9 cellular contexts compared by ENCODE assay signal in genomic region chr1:29271724-29272123, GRCh38. TPM values are rescaled to one million over a fixed set of nuclear protein-coding genes. Genes with fewer than 3 reads are reported as not detected.
DNase-seq lines count a peak whose midpoint lies in the region; ATAC-seq and TF ChIP-seq lines count a peak whose summit lies in the region.
"Had no signal": no experiment of that assay in that cellular context is flagged by ENCODE, and none has a peak within 500 bp of the region (broad histone marks: within the 10 kb centered on the region; RNA-seq: fewer than 3 reads in every experiment).

No MANE protein-coding gene starts in this region.

- peaks cover 16 to 19% of the 10 kb centered on the region in 2 experiments for H3K4me1 ChIP-seq in HCT116 (ENCODE audit: control insufficient read depth in 1 of 2, insufficient read depth in 2 of 2, low read length in 2 of 2)
- peaks cover 17% of the 10 kb centered on the region for H3K4me1 ChIP-seq in skeletal muscle satellite cell (ENCODE audit: control insufficient read depth, insufficient read depth, low read length)

- BruUV-seq in HCT116 (replicated peaks; lab: Mats Ljungman, UMichigan), result no TSS peak

- H3K27ac ChIP-seq in HCT116 (ENCODE audit: low read depth, low read length), result no peak overlapping the region

- ATAC-seq in HCT116 (peak; percentile 98), GM19324 (IDR thresholded peaks at IDR 0.05; ENCODE audit: low FRiP score, unreplicated experiment) (no peak), HG02571 (IDR thresholded peaks at IDR 0.05; ENCODE audit: unreplicated experiment) (no peak)

- no peaks in the 10 kb centered on the region for H4K20me1 ChIP-seq in HCT116 (ENCODE audit: insufficient read depth)

- TF ChIP-seq POLR2A in HCT116 (IDR thresholded peaks at IDR 0.05; ENCODE audit: borderline replicate concordance, extremely low read depth, insufficient read depth, insufficient read length), result no peak

- H3K4me3 ChIP-seq in HCT116 (replicated peaks in 1 of 2; ENCODE audit: low read depth in 1 of 2, low read length in 2 of 2) (no peak overlapping the region), skeletal muscle satellite cell (ENCODE audit: low read length) (no peak overlapping the region)

- no peaks in the 10 kb centered on the region for H3K36me3 ChIP-seq in HCT116 (ENCODE audit: control insufficient read depth in 1 of 2, insufficient read depth in 2 of 2, low read length in 2 of 2)
- peaks cover 3% of the 10 kb centered on the region for H3K36me3 ChIP-seq in skeletal muscle satellite cell (ENCODE audit: insufficient read depth, low read length)

- intact Hi-C loops in HCT116 (cut with micrococcal nuclease), result no loop called here

- H3K4me2 ChIP-seq in HCT116 (ENCODE audit: low read length) (peak overlapping the region; percentile 62), skeletal muscle satellite cell (ENCODE audit: low read length) (peak overlapping the region; percentile 68)

- no peaks in the 10 kb centered on the region for H3K9me2 ChIP-seq in HCT116 (ENCODE audit: insufficient read depth)

- POLR2A ChIA-PET in HCT116 (lab: Charles Lee), result no interaction called here

- RAD21 ChIA-PET in HCT116 (lab: Charles Lee; ENCODE audit: low non-redundant PET in 1 of 2, low total read pairs in 2 of 2, uncharacterized antibody in 2 of 2, unreplicated experiment in 2 of 2), result no interaction called here

- CTCF ChIA-PET in HCT116 (lab: Charles Lee), result no interaction called here

- no peak overlapping the region for H2AFZ ChIP-seq in HCT116 (ENCODE audit: low read depth, low read length, poor library complexity, severe bottlenecking)

- H3K9me3 ChIP-seq in HCT116 (ENCODE audit: control insufficient read depth in 1 of 2, insufficient read depth in 1 of 2, low read depth in 1 of 2, low read length in 2 of 2) (no peaks in the 10 kb centered on the region), skeletal muscle satellite cell (replicated peaks; ENCODE audit: low read length) (no peaks in the 10 kb centered on the region)

- TF ChIP-seq CTCF in HCT116 (IDR thresholded peaks at IDR 0.05 in 2 of 3, conservative IDR thresholded peaks at IDR 0.05 in 1 of 3; ENCODE audit: borderline replicate concordance in 1 of 3, insufficient read depth in 1 of 3, low read depth in 2 of 3, low read length in 2 of 3), result no peak

- no peaks in the 10 kb centered on the region for H3K27me3 ChIP-seq in HCT116 (ENCODE audit: insufficient read depth, low read length)
- no peaks in the 10 kb centered on the region for H3K27me3 ChIP-seq in skeletal muscle satellite cell (ENCODE audit: control insufficient read depth, insufficient read depth, low read length)

- DNase-seq in HCT116 (ENCODE audit: low read depth, low spot score), result no peak
- peak; percentile 95 for DNase-seq in astrocyte of the hippocampus (ENCODE audit: low read depth, low spot score)
- DNase-seq in hepatic stellate cell (ENCODE audit: low spot score), result peak; percentile 82
- DNase-seq in GM19240 (ENCODE audit: insufficient read length, low spot score), result no peak
- DNase-seq in DMS 273 (lab: John Stamatoyannopoulos, UW; ENCODE audit: unreplicated experiment), result no peak
- DNase-seq: activated gamma-delta T cell treated with Interleukin-2 at 50 U/mL for 16 hours had no signal

- no peak for TF ChIP-seq RAD21 in HCT116 (IDR thresholded peaks at IDR 0.05; ENCODE audit: low read depth)

- no peaks in the 10 kb centered on the region for H3K79me2 ChIP-seq in HCT116 (ENCODE audit: insufficient read depth, low read length)

- H3K9ac ChIP-seq in HCT116 (ENCODE audit: low read length), result no peak overlapping the region
- no peak overlapping the region for H3K9ac ChIP-seq in skeletal muscle satellite cell (ENCODE audit: low read depth, low read length)

TF ChIP-seq in HCT116, 20 proteins besides CTCF, POLR2A, EP300 and RAD21:
- no peak for TF ChIP-seq SP1 (IDR thresholded peaks at IDR 0.05; ENCODE audit: low read depth)
- TF ChIP-seq TCF7L2 (IDR thresholded peaks at IDR 0.05; ENCODE audit: borderline replicate concordance, extremely low read depth, insufficient read depth, insufficient read length), result no peak
- no peak for TF ChIP-seq FOSL1 (IDR thresholded peaks at IDR 0.05; ENCODE audit: low read depth)
- no peak for TF ChIP-seq JUND (IDR thresholded peaks at IDR 0.05)
- no peak for TF ChIP-seq POLR2AphosphoS5 (IDR thresholded peaks at IDR 0.05; ENCODE audit: low read depth, low read length)
- TF ChIP-seq YY1 (IDR thresholded peaks at IDR 0.05; ENCODE audit: extremely low read depth, insufficient replicate concordance, low read depth, low read length), result no peak
- no peak for TF ChIP-seq CEBPB (IDR thresholded peaks at IDR 0.05; ENCODE audit: low read depth)
- TF ChIP-seq ZFX (IDR thresholded peaks at IDR 0.05), result no peak
- no peak for TF ChIP-seq REST (IDR thresholded peaks at IDR 0.05; ENCODE audit: low read depth)
- no peak for TF ChIP-seq ELF1 (IDR thresholded peaks at IDR 0.05; ENCODE audit: borderline replicate concordance, low read depth)
- TF ChIP-seq ATF3 (IDR thresholded peaks at IDR 0.05), result no peak
- TF ChIP-seq SRF (IDR thresholded peaks at IDR 0.05; ENCODE audit: low read depth), result no peak
- no peak for TF ChIP-seq EZH2phosphoT487 (IDR thresholded peaks at IDR 0.05; ENCODE audit: borderline replicate concordance)

RNA-seq across cellular contexts. Expression of gene PTPRU, which starts 35.4 kb away (rescaled TPM):
- 40.7 TPM for total RNA-seq in HCT116 (2021; ENCODE audit: unreplicated experiment)
- 48.2 and 58.7 TPM in 2 replicates for polyA plus RNA-seq in HCT116 (2012)
- total RNA-seq in skeletal muscle satellite cell (2012; rRNA removed), result 9.4 and 20.3 TPM in 2 replicates

RNA-seq across cellular contexts. Expression of gene MECR, which starts 41.0 kb away (rescaled TPM):
- total RNA-seq in HCT116 (2021; ENCODE audit: unreplicated experiment), result 42.9 TPM
- 38.4 and 45.7 TPM in 2 replicates for polyA plus RNA-seq in HCT116 (2012)
- 34.0 and 35.8 TPM in 2 replicates for total RNA-seq in skeletal muscle satellite cell (2012; rRNA removed)

Comparison
In these comparisons a context has a peak if more than half of its experiments do, and no peak if none do; other contexts are left out.
1. DNase-seq: peak in astrocyte of the hippocampus (single experiment) and hepatic stellate cell (single experiment); none in HCT116 (single experiment), GM19240 (single experiment) and DMS 273 (single experiment).